Comparison of ENCODE assay signal across 8 cellular contexts in genomic region chr2:43269074-43269572, GRCh38. TPM values are rescaled to one million over a fixed set of nuclear protein-coding genes. Genes with fewer than 3 reads are reported as not detected.
DNase-seq lines count a peak whose midpoint lies in the region; ATAC-seq and TF ChIP-seq lines count a peak whose summit lies in the region.

No MANE protein-coding gene starts in this region.

- H3K27me3 Mint-ChIP-seq in HFFc6 (ENCODE audit: insufficient read depth) (no peaks in the 10 kb centered on the region; the same call in none of the 2 replicates), WTC11 (ENCODE audit: low read depth) (no peaks in the 10 kb centered on the region)

- POLR2A ChIA-PET in WTC11 (lab: Charles Lee): no interaction called here
- POLR2A ChIA-PET in A673 (lab: Charles Lee; ENCODE audit: low non-redundant PET): no interaction called here

- peak; percentile 97 for DNase-seq in HFFc6
- DNase-seq in WTC11 (ENCODE audit: low spot score): no peak
- DNase-seq in right atrium auricular region (ENCODE audit: low spot score): peak; percentile 98
- DNase-seq in skeletal muscle cell (ENCODE audit: low read depth): peak; percentile 99
- DNase-seq in DMS114 treated with DMSO at 0.1 percent for 48 hours (lab: John Stamatoyannopoulos, UW; ENCODE audit: unreplicated experiment): no peak
- DNase-seq in A673 (ENCODE audit: low spot score): no peak
- DNase-seq in stimulated activated CD4-positive, alpha-beta T cell treated with anti-CD3 and anti-CD28 coated beads, Interleukin-15, amount 100 ng/mL, for 24 hours: no peak

- H3K36me3 ChIP-seq in right atrium auricular region (no peaks in the 10 kb centered on the region), A673 (ENCODE audit: insufficient read depth, low read length, poor library complexity, severe bottlenecking) (no peaks in the 10 kb centered on the region)

- intact Hi-C loops in A673 (cut with micrococcal nuclease; ENCODE audit: unreplicated experiment): no loop called here

- H3K27ac ChIP-seq in right atrium auricular region: peak overlapping the region; percentile 86 to 90
- no peak overlapping the region for H3K27ac ChIP-seq in A673 (ENCODE audit: low read depth, low read length, poor library complexity, severe bottlenecking)

- peaks cover 5% of the 10 kb centered on the region; the same call in 1 of the 2 replicates for H3K36me3 Mint-ChIP-seq in HFFc6 (ENCODE audit: low read depth)
- H3K36me3 Mint-ChIP-seq in WTC11: no peaks in the 10 kb centered on the region

- H3K4me3 Mint-ChIP-seq in HFFc6 (peak overlapping the region; percentile 86), WTC11 (no peak overlapping the region)

- H3K4me1 Mint-ChIP-seq in HFFc6 (ENCODE audit: low read depth) (peaks cover 51% of the 10 kb centered on the region), WTC11 (peaks cover 28% of the 10 kb centered on the region)

- ATAC-seq in WTC11 (peak; percentile 13), HG02642 (IDR thresholded peaks at IDR 0.05; ENCODE audit: poor library complexity, unreplicated experiment) (no peak)

- BruUV-seq in A673 (replicated peaks; lab: Mats Ljungman, UMichigan): no TSS peak

- H3K4me3 ChIP-seq in right atrium auricular region: peak overlapping the region in 1 of 2 donors; percentile 2
- H3K4me3 ChIP-seq in skeletal muscle cell (ENCODE audit: low read depth, low read length): no peak overlapping the region
- H3K4me3 ChIP-seq in A673 (ENCODE audit: low read depth, low read length, poor library complexity, severe bottlenecking): no peak overlapping the region

- no peaks in the 10 kb centered on the region for H3K9me3 ChIP-seq in right atrium auricular region
- H3K9me3 ChIP-seq in A673 (ENCODE audit: low read depth, low read length, poor library complexity, severe bottlenecking): no peaks in the 10 kb centered on the region

- H3K4me1 ChIP-seq in right atrium auricular region (peaks cover 5 to 80% of the 10 kb centered on the region in 2 donors), A673 (ENCODE audit: insufficient read depth, low read length, poor library complexity, severe bottlenecking) (no peaks in the 10 kb centered on the region)

- peak overlapping the region; percentile 96 for H3K27ac Mint-ChIP-seq in HFFc6
- H3K27ac Mint-ChIP-seq in WTC11: peak overlapping the region; percentile 10; the same call in 1 of the 2 replicates

- TF ChIP-seq CTCF in HFFc6 (IDR thresholded peaks at IDR 0.05) (peak; percentile 65), WTC11 (IDR thresholded peaks at IDR 0.05) (no peak), right atrium auricular region (IDR thresholded peaks at IDR 0.05) (no peak), A673 (conservative IDR thresholded peaks at IDR 0.05; ENCODE audit: low read depth, low read length) (no peak)

- CTCF ChIA-PET in WTC11 (lab: Charles Lee) (no interaction called here), A673 (lab: Charles Lee) (no interaction called here)

- H3K9me3 Mint-ChIP-seq in HFFc6: no peaks in the 10 kb centered on the region
- no peaks in the 10 kb centered on the region for H3K9me3 Mint-ChIP-seq in WTC11

- H3K27me3 ChIP-seq in right atrium auricular region: no peaks in the 10 kb centered on the region
- H3K27me3 ChIP-seq in A673 (replicated peaks; ENCODE audit: insufficient read depth, low read depth, low read length, poor library complexity): no peaks in the 10 kb centered on the region

TF ChIP-seq in WTC11, 78 proteins besides CTCF, POLR2A, EP300 and RAD21 (continues in another document):
- TF ChIP-seq JUN (CRISPR knock-in tag; IDR thresholded peaks at IDR 0.05): no peak
- no peak for TF ChIP-seq ATF6 (CRISPR knock-in tag; IDR thresholded peaks at IDR 0.05)
- TF ChIP-seq EMX1 (CRISPR knock-in tag; IDR thresholded peaks at IDR 0.05): no peak
- TF ChIP-seq MLX (CRISPR knock-in tag; IDR thresholded peaks at IDR 0.05): no peak
- no peak for TF ChIP-seq PREB (CRISPR knock-in tag; IDR thresholded peaks at IDR 0.05; ENCODE audit: borderline replicate concordance)
- no peak for TF ChIP-seq ZNF281 (CRISPR knock-in tag; IDR thresholded peaks at IDR 0.05)
- no peak for TF ChIP-seq ATF3 (CRISPR knock-in tag; conservative IDR thresholded peaks at IDR 0.05)
- TF ChIP-seq TCF7 (CRISPR knock-in tag; IDR thresholded peaks at IDR 0.05; ENCODE audit: low read depth): no peak

RNA-seq across cellular contexts. Expression of gene ZFP36L2, which starts 42.7 kb away (rescaled TPM):
- 10 to 100 TPM; 66.6 to 94.5 (median 81.5) TPM for total RNA-seq in HFFc6 (2021; fragmentation: NEBNext Ultra II Directional; extraction: Animal tissue kit (Norgen Biotek cat#: 25700))
- 50.4 to 63.4 TPM (median 61.6 TPM) in 3 replicates for total RNA-seq in WTC11 (2021)
- 10 to 100 TPM; 43.2 to 47.3 TPM for total RNA-seq in right atrium auricular region
- 20.4 and 23.4 TPM in 2 replicates for total RNA-seq in A673 (2021)

Comparison
In these comparisons a context has a peak if more than half of its experiments do, and no peak if none do; other contexts are left out.
1. DNase-seq: peak in HFFc6 (single experiment), right atrium auricular region (single experiment) and skeletal muscle cell (single experiment); none in WTC11 (single experiment), DMS114 treated with DMSO at 0.1 percent for 48 hours (single experiment), A673 (single experiment) and stimulated activated CD4-positive, alpha-beta T cell treated with anti-CD3 and anti-CD28 coated beads, Interleukin-15, amount 100 ng/mL, for 24 hours (single experiment).